22 cellular contexts compared by ENCODE assay signal in the genomic region with DNA sequence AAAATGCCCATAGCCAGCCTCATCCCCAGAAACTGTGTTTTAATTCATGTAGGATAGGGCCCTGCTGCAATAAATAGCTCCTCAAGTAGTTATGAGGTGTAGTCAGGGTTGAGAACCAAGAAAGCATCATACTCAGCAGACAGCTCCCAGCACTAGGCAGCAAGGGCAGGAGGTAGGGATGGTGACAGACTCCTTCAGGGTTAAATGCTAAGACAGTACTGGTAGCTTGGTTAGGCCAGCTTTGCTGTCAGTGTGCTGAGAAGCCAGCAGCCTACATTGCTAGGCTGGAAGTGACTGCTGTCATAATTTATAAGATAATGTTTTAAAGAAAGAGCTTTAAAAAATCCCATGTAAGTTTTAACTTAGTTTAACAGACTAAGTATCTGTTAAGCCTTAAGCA.
DNase-seq lines count a peak whose midpoint lies in the region; ATAC-seq and TF ChIP-seq lines count a peak whose summit lies in the region.
"Had no signal": no experiment of that assay in that cellular context is flagged by ENCODE, and none has a peak within 500 bp of the region (broad histone marks: within the 10 kb centered on the region; RNA-seq: fewer than 3 reads in every experiment).

No MANE protein-coding gene starts in this region.

- H3K27me3 ChIP-seq in WERI-Rb-1 (ENCODE audit: insufficient read depth, low read depth, severe bottlenecking) (no peaks in the 10 kb centered on the region), esophagus squamous epithelium (no peaks in the 10 kb centered on the region)
- H3K27me3 ChIP-seq: BLaER1 treated with 17β-estradiol and CSF1 and Interleukin-3, amounts not matched to agents 10 nM and 100 nM had no signal

- ATAC-seq in stimulated activated effector memory CD8-positive, alpha-beta T cell treated with anti-CD3 and anti-CD28 coated beads, Interleukin-12 subunit alpha, Interleukin-12 subunit beta, amount 100 ng/mL, for 72 hours, result peak; percentile 55
- no peak for ATAC-seq in HG02840 (IDR thresholded peaks at IDR 0.05; ENCODE audit: low FRiP score, unreplicated experiment)
- ATAC-seq: A549; CD8-positive, alpha-beta T cell; GM12878 had no signal

- intact Hi-C loops in esophagus squamous epithelium (cut with DNase I), result no loop called here

- H3K4me1 Mint-ChIP-seq in stimulated activated effector memory CD8-positive, alpha-beta T cell treated with anti-CD3 and anti-CD28 coated beads, Interleukin-12 subunit alpha, Interleukin-12 subunit beta, amount 100 ng/mL, for 72 hours, result no peaks in the 10 kb centered on the region
- H3K4me1 Mint-ChIP-seq: B cell had no signal

- no peaks in the 10 kb centered on the region for H3K36me3 ChIP-seq in WERI-Rb-1
- H3K36me3 ChIP-seq in esophagus squamous epithelium, result no peaks in the 10 kb centered on the region
- H3K36me3 ChIP-seq: BLaER1 treated with 17β-estradiol and CSF1 and Interleukin-3, amounts not matched to agents 10 nM and 100 nM had no signal

- H3K36me3 Mint-ChIP-seq in stimulated activated effector memory CD8-positive, alpha-beta T cell treated with anti-CD3 and anti-CD28 coated beads, Interleukin-12 subunit alpha, Interleukin-12 subunit beta, amount 100 ng/mL, for 72 hours, result no peaks in the 10 kb centered on the region
- H3K36me3 Mint-ChIP-seq: CD8-positive, alpha-beta T cell had no signal

- no peak overlapping the region for H3K4me3 Mint-ChIP-seq in stimulated activated effector memory CD8-positive, alpha-beta T cell treated with anti-CD3 and anti-CD28 coated beads, Interleukin-12 subunit alpha, Interleukin-12 subunit beta, amount 100 ng/mL, for 72 hours
- H3K4me3 Mint-ChIP-seq: B cell; CD4-positive, alpha-beta T cell; CD8-positive, alpha-beta T cell had no signal

- no peaks in the 10 kb centered on the region for H3K4me1 ChIP-seq in esophagus squamous epithelium
- H3K4me1 ChIP-seq: BLaER1 treated with 17β-estradiol and CSF1 and Interleukin-3, amounts not matched to agents 10 nM and 100 nM had no signal

- H3K4me3 ChIP-seq in WERI-Rb-1 (ENCODE audit: low read depth, low read length), result no peak overlapping the region
- no peak overlapping the region for H3K4me3 ChIP-seq in esophagus squamous epithelium
- H3K4me3 ChIP-seq: A549; BLaER1 treated with 17β-estradiol and CSF1 and Interleukin-3, amounts not matched to agents 10 nM and 100 nM; GM12878 had no signal

- TF ChIP-seq POLR2A in esophagus squamous epithelium (IDR thresholded peaks at IDR 0.05), result no peak

- no peak for TF ChIP-seq CTCF in WERI-Rb-1 (IDR thresholded peaks at IDR 0.05; ENCODE audit: low read depth, low read length)
- TF ChIP-seq CTCF in esophagus squamous epithelium (IDR thresholded peaks at IDR 0.05), result no peak

- H3K27ac Mint-ChIP-seq in stimulated activated effector memory CD8-positive, alpha-beta T cell treated with anti-CD3 and anti-CD28 coated beads, Interleukin-12 subunit alpha, Interleukin-12 subunit beta, amount 100 ng/mL, for 72 hours, result no peak overlapping the region
- H3K27ac Mint-ChIP-seq: B cell; CD4-positive, alpha-beta T cell; CD8-positive, alpha-beta T cell had no signal

- H3K9me3 Mint-ChIP-seq in stimulated activated effector memory CD8-positive, alpha-beta T cell treated with anti-CD3 and anti-CD28 coated beads, Interleukin-12 subunit alpha, Interleukin-12 subunit beta, amount 100 ng/mL, for 72 hours, result no peaks in the 10 kb centered on the region
- H3K9me3 Mint-ChIP-seq: CD4-positive, alpha-beta T cell; CD8-positive, alpha-beta T cell had no signal

- H3K27ac ChIP-seq in WERI-Rb-1 (no peak overlapping the region; the same call in 1 of the 2 replicates), esophagus squamous epithelium (no peak overlapping the region)
- H3K27ac ChIP-seq: 22Rv1; A549; BLaER1 treated with 17β-estradiol and CSF1 and Interleukin-3, amounts not matched to agents 10 nM and 100 nM; C4-2B had no signal

- H3K9me3 ChIP-seq in WERI-Rb-1 (ENCODE audit: severe bottlenecking), result no peaks in the 10 kb centered on the region
- H3K9me3 ChIP-seq in esophagus squamous epithelium, result no peaks in the 10 kb centered on the region
- H3K9me3 ChIP-seq: A549; BLaER1 treated with 17β-estradiol and CSF1 and Interleukin-3, amounts not matched to agents 10 nM and 100 nM had no signal

- DNase-seq in NCI-H82 (lab: John Stamatoyannopoulos, UW) (peak; percentile 86), WERI-Rb-1 (peak; percentile 69), esophagus squamous epithelium (lab: John Stamatoyannopoulos, UW) (no peak)
- DNase-seq in stimulated activated effector memory CD8-positive, alpha-beta T cell treated with anti-CD3 and anti-CD28 coated beads, Interleukin-12 subunit alpha, Interleukin-12 subunit beta, amount 100 ng/mL, for 72 hours (ENCODE audit: low spot score in 2 of 2), result no peak
- DNase-seq: AML-193; CD4-positive, alpha-beta T cell; CD8-positive, alpha-beta T cell; COR-L47; DMS 273 treated with DMSO at 0.1 percent for 48 hours; DMS153; DMS53; DMS79; DND-41; EL; GDM1 had no signal

Comparison
In these comparisons a context has a peak if more than half of its experiments do, and no peak if none do; other contexts are left out.
1. DNase-seq: peak in NCI-H82 (single experiment) and WERI-Rb-1 (single experiment); none in stimulated activated effector memory CD8-positive, alpha-beta T cell treated with anti-CD3 and anti-CD28 coated beads, Interleukin-12 subunit alpha, Interleukin-12 subunit beta, amount 100 ng/mL, for 72 hours (0 of 2) and esophagus squamous epithelium (single experiment).